ENCODE assay signal across 1 cellular context in the genomic region with DNA sequence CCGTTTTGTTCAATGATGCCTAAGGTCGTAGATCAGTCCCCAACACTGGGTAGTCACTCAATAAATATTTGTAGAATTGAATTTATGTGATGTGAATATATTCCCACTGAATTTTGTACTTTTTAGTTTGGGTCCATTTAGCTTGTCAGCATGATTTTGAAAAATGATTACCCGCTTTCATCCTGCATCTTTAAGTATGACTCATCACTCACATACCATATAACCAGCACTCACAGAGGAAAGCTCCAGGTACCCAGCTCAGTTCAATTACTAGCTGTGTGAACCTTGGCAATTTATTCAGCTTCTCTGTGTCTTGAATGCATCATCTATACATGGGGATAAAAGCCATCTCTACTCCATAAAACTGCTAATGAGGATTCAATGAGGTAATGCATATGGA.
TF ChIP-seq lines count a peak whose summit lies in the region.

No MANE protein-coding gene starts in this region.

TF ChIP-seq in endothelial cell of umbilical vein, 7 proteins besides CTCF, POLR2A, EP300 and RAD21 (continued from another document):
- no peak for TF ChIP-seq MYC (IDR thresholded peaks at IDR 0.05; ENCODE audit: low read depth, low read length)
